ENCODE assay signal across 16 cellular contexts in genomic region chr14:92460541-92460915, GRCh38. TPM values are rescaled to one million over a fixed set of nuclear protein-coding genes. Genes with fewer than 3 reads are reported as not detected.
DNase-seq lines count a peak whose midpoint lies in the region; ATAC-seq and TF ChIP-seq lines count a peak whose summit lies in the region.
"Had no signal": no experiment of that assay in that cellular context is flagged by ENCODE, and none has a peak within 500 bp of the region (broad histone marks: within the 10 kb centered on the region; RNA-seq: fewer than 3 reads in every experiment).

No MANE protein-coding gene starts in this region.

- H2AFZ ChIP-seq in SK-N-SH (ENCODE audit: low read depth) (peak overlapping the region; percentile 64; the same call in 1 of the 2 replicates), fibroblast of lung (ENCODE audit: low read length) (no peak overlapping the region)

- H3K36me3 ChIP-seq in BLaER1 treated with 17β-estradiol and CSF1 and Interleukin-3, amounts not matched to agents 10 nM and 100 nM, result no peaks in the 10 kb centered on the region
- H3K36me3 ChIP-seq in SK-N-SH (replicated peaks in 1 of 2; ENCODE audit: control insufficient read depth in 1 of 2, insufficient read depth in 2 of 2, low read length in 1 of 2) (no peaks in the 10 kb centered on the region), fibroblast of lung (ENCODE audit: control insufficient read depth, insufficient read depth, low read length) (no peaks in the 10 kb centered on the region), skeletal muscle tissue (ENCODE audit: control insufficient read depth in 3 of 3, insufficient read depth in 3 of 3, low read length in 3 of 3) (no peaks in the 10 kb centered on the region)
- H3K36me3 ChIP-seq: WERI-Rb-1 had no signal

- H3K27ac ChIP-seq in BLaER1 treated with 17β-estradiol and CSF1 and Interleukin-3, amounts not matched to agents 10 nM and 100 nM, result no peak overlapping the region
- H3K27ac ChIP-seq in SK-N-SH (ENCODE audit: low read depth in 2 of 2, low read length in 1 of 2) (peak overlapping the region in 1 of 2 experiments; percentile 42; a peak in 2 of 4 replicates), fibroblast of lung (ENCODE audit: insufficient read depth, low read length) (no peak overlapping the region), skeletal muscle tissue (ENCODE audit: low read depth, low read length) (peak overlapping the region; percentile 28)
- H3K27ac ChIP-seq: WERI-Rb-1 had no signal

- no peak for TF ChIP-seq RAD21 in SK-N-SH (IDR thresholded peaks at IDR 0.05; ENCODE audit: low read length)

- H3F3A ChIP-seq in SK-N-SH (replicated peaks; ENCODE audit: insufficient read depth), result no peaks in the 10 kb centered on the region

- no peak overlapping the region for H3K4me3 ChIP-seq in BLaER1 treated with 17β-estradiol and CSF1 and Interleukin-3, amounts not matched to agents 10 nM and 100 nM
- H3K4me3 ChIP-seq in SK-N-SH (ENCODE audit: low read depth in 2 of 2, low read length in 1 of 2) (no peak overlapping the region), fibroblast of lung (replicated peaks in 1 of 4; ENCODE audit: control extremely low read depth in 1 of 4, insufficient read depth in 1 of 4, low read depth in 3 of 4, low read length in 4 of 4) (no peak overlapping the region), skeletal muscle tissue (ENCODE audit: low read length in 3 of 3) (no peak overlapping the region)

- H3K79me2 ChIP-seq in SK-N-SH (ENCODE audit: insufficient read depth) (no peaks in the 10 kb centered on the region), fibroblast of lung (ENCODE audit: control insufficient read depth, insufficient read depth, low read length) (no peaks in the 10 kb centered on the region)

- no peak for TF ChIP-seq EP300 in SK-N-SH (IDR thresholded peaks at IDR 0.05; ENCODE audit: borderline replicate concordance in 1 of 2, low read depth in 1 of 2, low read length in 1 of 2)

- CTCF ChIA-PET in SK-N-SH (lab: Yijun Ruan, JAX), result no interaction called here

- peak overlapping the region in 6 of 11 experiments; percentile 19 to 77 (median 61); a peak in 10 of 22 replicates for H3K4me2 ChIP-seq in BLaER1 treated with 17β-estradiol and CSF1 and Interleukin-3, amounts not matched to agents 10 nM and 100 nM
- H3K4me2 ChIP-seq in SK-N-SH (peak overlapping the region; percentile 30; the same call in 1 of the 2 replicates), fibroblast of lung (ENCODE audit: extremely low read depth, insufficient read depth, low read length) (peak overlapping the region; percentile 44)

- POLR2A ChIA-PET in SK-N-SH (lab: Yijun Ruan, JAX), result interaction anchor here (0.6 kb wide), 1 partner anchor 853 kb away, joined by 3 read pairs; no protein-coding TSS in a partner anchor

- no peak for TF ChIP-seq CTCF in SK-N-SH (IDR thresholded peaks at IDR 0.05)
- TF ChIP-seq CTCF in fibroblast of lung (conservative IDR thresholded peaks at IDR 0.05 in 1 of 2, IDR thresholded peaks at IDR 0.05 in 1 of 2; ENCODE audit: low read depth in 1 of 2, low read length in 2 of 2), result no peak
- no peak for TF ChIP-seq CTCF in nephron progenitor cell (IDR thresholded peaks at IDR 0.05)

- no peaks in the 10 kb centered on the region for H3K9me2 ChIP-seq in SK-N-SH

- H3K27ac Mint-ChIP-seq in nephron progenitor cell, result no peak overlapping the region

- H3K36me3 Mint-ChIP-seq in nephron progenitor cell (ENCODE audit: low read depth), result no peaks in the 10 kb centered on the region

- H3K27me3 Mint-ChIP-seq in nephron progenitor cell (ENCODE audit: low read depth, poor library complexity), result peaks cover 8% of the 10 kb centered on the region

- H3K4me1 ChIP-seq in BLaER1 treated with 17β-estradiol and CSF1 and Interleukin-3, amounts not matched to agents 10 nM and 100 nM, result peaks cover 15 to 63% (median 31%) of the 10 kb centered on the region in 10 experiments
- H3K4me1 ChIP-seq in SK-N-SH (ENCODE audit: control insufficient read depth in 1 of 2, insufficient read depth in 2 of 2, low read depth in 1 of 2, low read length in 1 of 2) (peaks cover 0 to 4% of the 10 kb centered on the region in 2 experiments; a peak in 1 of 4 replicates), fibroblast of lung (ENCODE audit: control insufficient read depth, extremely low read depth, insufficient read depth, low read length) (peaks cover 10% of the 10 kb centered on the region), skeletal muscle tissue (ENCODE audit: control insufficient read depth in 3 of 3, insufficient read depth in 3 of 3, low read length in 3 of 3) (peaks cover 11 to 19% (median 15%) of the 10 kb centered on the region in 3 donors)

- no peak overlapping the region for H3K4me3 Mint-ChIP-seq in nephron progenitor cell

- H4K20me1 ChIP-seq in BLaER1 treated with 17β-estradiol and CSF1 and Interleukin-3, amounts not matched to agents 10 nM and 100 nM, result no peaks in the 10 kb centered on the region; a peak in 1 of 22 replicates
- H4K20me1 ChIP-seq in SK-N-SH (ENCODE audit: insufficient read depth), result no peaks in the 10 kb centered on the region
- no peaks in the 10 kb centered on the region for H4K20me1 ChIP-seq in fibroblast of lung (ENCODE audit: control insufficient read depth, extremely low read depth, insufficient read depth, low read length)

- no peak for ATAC-seq in HG03108 (IDR thresholded peaks at IDR 0.05; ENCODE audit: unreplicated experiment)
- ATAC-seq in HG03135 (IDR thresholded peaks at IDR 0.05; ENCODE audit: unreplicated experiment), result no peak
- no peak for ATAC-seq in HG02798 (IDR thresholded peaks at IDR 0.05; ENCODE audit: poor library complexity, unreplicated experiment)

- DNase-seq in SK-N-SH, result no peak
- no peak for DNase-seq in fibroblast of lung (ENCODE audit: low read depth in 2 of 2)
- no peak for DNase-seq in nephron progenitor cell
- DNase-seq: activated gamma-delta T cell, Calu3, dorsolateral prefrontal cortex, GF-D8, NCI-H1436 treated with DMSO at 0.1 percent for 48 hours, NCI-H510A treated with DMSO at 0.1 percent for 48 hours, nucleus accumbens, WERI-Rb-1 had no signal

- H3K27me3 ChIP-seq in BLaER1 treated with 17β-estradiol and CSF1 and Interleukin-3, amounts not matched to agents 10 nM and 100 nM, result peaks cover 0 to 5% (median 0%) of the 10 kb centered on the region in 11 experiments; a peak in 1 of 22 replicates
- no peaks in the 10 kb centered on the region for H3K27me3 ChIP-seq in SK-N-SH (ENCODE audit: insufficient read depth)
- no peaks in the 10 kb centered on the region for H3K27me3 ChIP-seq in fibroblast of lung (ENCODE audit: control insufficient read depth, insufficient read depth, low read length)
- no peaks in the 10 kb centered on the region for H3K27me3 ChIP-seq in skeletal muscle tissue (ENCODE audit: control insufficient read depth in 3 of 3, insufficient read depth in 3 of 3, low read length in 3 of 3)
- H3K27me3 ChIP-seq: dorsolateral prefrontal cortex had no signal

- 0 out of 22 replicates have a peak overlapping the region, but pooled peaks of 1 of the 11 experiments have one; percentile 18 for H3K9ac ChIP-seq in BLaER1 treated with 17β-estradiol and CSF1 and Interleukin-3, amounts not matched to agents 10 nM and 100 nM
- peak overlapping the region; percentile 40; the same call in 1 of the 2 replicates for H3K9ac ChIP-seq in SK-N-SH
- no peak overlapping the region for H3K9ac ChIP-seq in fibroblast of lung (ENCODE audit: insufficient read depth, low read length)
- peak overlapping the region in 1 of 3 donors; percentile 33 for H3K9ac ChIP-seq in skeletal muscle tissue (ENCODE audit: low read depth in 1 of 3, low read length in 3 of 3)

- H3K9me3 ChIP-seq in BLaER1 treated with 17β-estradiol and CSF1 and Interleukin-3, amounts not matched to agents 10 nM and 100 nM (replicated peaks in 1 of 11), result no peaks in the 10 kb centered on the region
- H3K9me3 ChIP-seq in SK-N-SH, result no peaks in the 10 kb centered on the region
- H3K9me3 ChIP-seq in fibroblast of lung (ENCODE audit: control insufficient read depth, insufficient read depth, low read depth, low read length), result no peaks in the 10 kb centered on the region
- H3K9me3 ChIP-seq in skeletal muscle tissue (ENCODE audit: control insufficient read depth in 3 of 3, low read length in 3 of 3), result no peaks in the 10 kb centered on the region

- no peaks in the 10 kb centered on the region for H3K9me3 Mint-ChIP-seq in nephron progenitor cell

- WGBS in SK-N-SH (ENCODE audit: low lambda C conversion rate), result 43% methylated on average over 4 of the region's 6 CpGs

- peaks cover 14% of the 10 kb centered on the region for H3K4me1 Mint-ChIP-seq in nephron progenitor cell

TF ChIP-seq in SK-N-SH, 30 proteins besides CTCF, POLR2A, EP300 and RAD21:
- TF ChIP-seq NFIC (IDR thresholded peaks at IDR 0.05; ENCODE audit: borderline replicate concordance) (no peak), ELF1 (IDR thresholded peaks at IDR 0.05) (no peak), ZBTB33 (IDR thresholded peaks at IDR 0.05; ENCODE audit: borderline replicate concordance, low read depth) (no peak)

RNA-seq across cellular contexts. Expression of gene RIN3, which starts 53.1 kb away (rescaled TPM):
- polyA plus RNA-seq in SK-N-SH (2012; rRNA removed), result 5.8 and 12.4 TPM in 2 replicates
- polyA plus RNA-seq in SK-N-SH (2012; cell fraction: cytosol; rRNA removed), result 6.6 and 10.2 TPM in 2 replicates
- polyA plus RNA-seq in SK-N-SH (2012; cell fraction: nucleus; rRNA removed), result 14.2 and 18.0 TPM in 2 replicates
- 5.4 and 8.9 TPM in 2 replicates for total RNA-seq in fibroblast of lung
- polyA plus RNA-seq in fibroblast of lung, result 9.2 and 10.2 TPM in 2 replicates
- 22.7 and 24.7 TPM in 2 replicates for polyA plus RNA-seq in fibroblast of lung (2012)
- 32.9 and 48.0 TPM in 2 replicates for polyA minus RNA-seq in fibroblast of lung (ENCODE audit: low replicate concordance)
- 4.7 TPM for total RNA-seq in skeletal muscle tissue
